ENCODE assay signal across 8 cellular contexts in genomic region chr14:105069887-105070759, GRCh38. TPM values are rescaled to one million over a fixed set of nuclear protein-coding genes. Genes with fewer than 3 reads are reported as not detected.
A peak's percentile ranks its signal among the peaks of the same experiment; 100 is the strongest.
DNase-seq lines count a peak whose midpoint lies in the region; ATAC-seq lines count a peak whose summit lies in the region.

No MANE protein-coding gene starts in this region.

- no peak overlapping the region for H3K14ac ChIP-seq in neuronal stem cell (ENCODE audit: low read length)

- no peak overlapping the region for H3K4me3 ChIP-seq in neuronal stem cell (ENCODE audit: low read length in 2 of 2)

- H3K79me1 ChIP-seq in neuronal stem cell (ENCODE audit: low read depth, low read length) = no peaks in the 10 kb centered on the region

- H3K9me3 ChIP-seq in neuronal stem cell (replicated peaks in 1 of 2; ENCODE audit: control insufficient read depth in 2 of 2, insufficient read depth in 1 of 2, low read depth in 1 of 2, low read length in 2 of 2) = no peaks in the 10 kb centered on the region

- no CpG with 5 or more reads among the region's 20 CpGs for WGBS in neuronal stem cell (ENCODE audit: extremely low coverage in 2 of 2, insufficient read length in 2 of 2, insufficient replicate concordance in 1 of 2), 2 donors

- H3K9ac ChIP-seq in neuronal stem cell (ENCODE audit: low read depth, low read length, poor library complexity) = no peak overlapping the region

- no peak overlapping the region for H2BK120ac ChIP-seq in neuronal stem cell (ENCODE audit: low read depth, low read length)

- no peaks in the 10 kb centered on the region for H3K36me3 ChIP-seq in neuronal stem cell (replicated peaks in 1 of 2; ENCODE audit: control insufficient read depth in 2 of 2, insufficient read depth in 2 of 2, low read length in 2 of 2)

- no peak overlapping the region for H4K91ac ChIP-seq in neuronal stem cell (ENCODE audit: low read depth, low read length, poor library complexity)

- peaks cover 5% of the 10 kb centered on the region in 2 donors for H3K4me1 ChIP-seq in neuronal stem cell (ENCODE audit: control insufficient read depth in 2 of 2, insufficient read depth in 1 of 2, low read depth in 1 of 2, low read length in 2 of 2)

- H2BK15ac ChIP-seq in neuronal stem cell (ENCODE audit: low read length) = peak overlapping the region; percentile 2

- H3K27me3 ChIP-seq in neuronal stem cell (ENCODE audit: control insufficient read depth in 3 of 3, insufficient read depth in 3 of 3, low read depth in 1 of 3, low read length in 3 of 3) = peaks cover 0 to 6% (median 0%) of the 10 kb centered on the region in 3 experiments

- H3K4me3 Mint-ChIP-seq in activated T-cell treated with anti-CD3 and anti-CD28 coated beads, Interleukin-2, amount 50 U/mL, for 4 hours = peak overlapping the region; percentile 25

- H3K4ac ChIP-seq in neuronal stem cell (ENCODE audit: low read length) = no peak overlapping the region

- no peak overlapping the region for H2BK12ac ChIP-seq in neuronal stem cell (ENCODE audit: low read length)

- DNase-seq in stimulated activated CD4-positive, alpha-beta T cell treated with anti-CD3 and anti-CD28 coated beads, Interleukin-2, amount 100 ng/mL, for 24 hours = peak; percentile 55
- DNase-seq in stimulated activated CD4-positive, alpha-beta T cell treated with anti-CD3 and anti-CD28 coated beads, Interleukin-2, amount 100 ng/mL, for 48 hours = no peak
- no peak for DNase-seq in activated T-cell treated with anti-CD3 and anti-CD28 coated beads, Interleukin-2, amount 50 U/mL, for 4 hours
- DNase-seq in neuronal stem cell (ENCODE audit: low spot score) (no peak), NCI-H2029 treated with DMSO at 0.1 percent for 48 hours (lab: John Stamatoyannopoulos, UW) (no peak), mucosa of gallbladder (ENCODE audit: low spot score) (no peak), HuH-7 (ENCODE audit: low spot score) (no peak)

- peaks cover 58% of the 10 kb centered on the region for H3K4me1 Mint-ChIP-seq in activated T-cell treated with anti-CD3 and anti-CD28 coated beads, Interleukin-2, amount 50 U/mL, for 4 hours (ENCODE audit: low read depth)

- no peaks in the 10 kb centered on the region for H3K9me3 Mint-ChIP-seq in activated T-cell treated with anti-CD3 and anti-CD28 coated beads, Interleukin-2, amount 50 U/mL, for 4 hours

- no peaks in the 10 kb centered on the region for H3K27me3 Mint-ChIP-seq in activated T-cell treated with anti-CD3 and anti-CD28 coated beads, Interleukin-2, amount 50 U/mL, for 4 hours (ENCODE audit: low read depth)

- H3K27ac ChIP-seq in neuronal stem cell (replicated peaks; ENCODE audit: low read length) = no peak overlapping the region

- peak; percentile 39 for ATAC-seq in HG03066 (IDR thresholded peaks at IDR 0.05; ENCODE audit: low read depth, unreplicated experiment)
- ATAC-seq in activated T-cell treated with anti-CD3 and anti-CD28 coated beads, Interleukin-2, amount 50 U/mL, for 4 hours = peak; percentile 47 to 49

- no peak overlapping the region for H4K8ac ChIP-seq in neuronal stem cell (ENCODE audit: low read depth, low read length)

- H3K4me2 ChIP-seq in neuronal stem cell (ENCODE audit: insufficient read depth, low read length, poor library complexity, severe bottlenecking) = no peak overlapping the region

- no peak overlapping the region for H2AK5ac ChIP-seq in neuronal stem cell (ENCODE audit: low read depth, low read length)

- no peaks in the 10 kb centered on the region for H3K36me3 Mint-ChIP-seq in activated T-cell treated with anti-CD3 and anti-CD28 coated beads, Interleukin-2, amount 50 U/mL, for 4 hours (ENCODE audit: insufficient read depth)

- H2AFZ ChIP-seq in neuronal stem cell (ENCODE audit: low read length) = no peak overlapping the region

- H3K18ac ChIP-seq in neuronal stem cell (ENCODE audit: low read length) = peak overlapping the region; percentile 32

- no peak overlapping the region for H3K23ac ChIP-seq in neuronal stem cell (ENCODE audit: low read depth, low read length, poor library complexity)

- peak overlapping the region; percentile 3 for H2BK5ac ChIP-seq in neuronal stem cell (ENCODE audit: low read length)

RNA-seq across cellular contexts. Expression of gene GPR132, which starts 4.9 kb away (rescaled TPM):
- 10 to 100 TPM; 14.6 to 18.4 (median 16.8) TPM for total RNA-seq in activated T-cell treated with anti-CD3 and anti-CD28 coated beads, Interleukin-2, amount 50 U/mL, for 4 hours
- polyA plus RNA-seq in neuronal stem cell (2013, experiment 1 of 2) = 0.13 TPM
- polyA plus RNA-seq in neuronal stem cell (2013, experiment 2 of 2) = 0.08 TPM
- 3.7 TPM for total RNA-seq in mucosa of gallbladder

RNA-seq across cellular contexts. Expression of gene CDCA4, which starts 49.2 kb away (rescaled TPM):
- total RNA-seq in activated T-cell treated with anti-CD3 and anti-CD28 coated beads, Interleukin-2, amount 50 U/mL, for 4 hours = 10 to 100 TPM; 55.1 to 72.2 (median 58.3) TPM
- polyA plus RNA-seq in neuronal stem cell (2013, experiment 1 of 2) = 46.0 TPM
- polyA plus RNA-seq in neuronal stem cell (2013, experiment 2 of 2) = 45.5 TPM
- total RNA-seq in mucosa of gallbladder = 5.4 TPM

Comparison
In these comparisons a context has a peak if more than half of its experiments do, and no peak if none do; other contexts are left out.
1. DNase-seq: peak in stimulated activated CD4-positive, alpha-beta T cell treated with anti-CD3 and anti-CD28 coated beads, Interleukin-2, amount 100 ng/mL, for 24 hours (2 of 2); none in stimulated activated CD4-positive, alpha-beta T cell treated with anti-CD3 and anti-CD28 coated beads, Interleukin-2, amount 100 ng/mL, for 48 hours (0 of 2), activated T-cell treated with anti-CD3 and anti-CD28 coated beads, Interleukin-2, amount 50 U/mL, for 4 hours (single experiment), neuronal stem cell (single experiment), NCI-H2029 treated with DMSO at 0.1 percent for 48 hours (single experiment), mucosa of gallbladder (single experiment) and HuH-7 (single experiment).